8 cellular contexts compared by ENCODE assay signal in the genomic region with DNA sequence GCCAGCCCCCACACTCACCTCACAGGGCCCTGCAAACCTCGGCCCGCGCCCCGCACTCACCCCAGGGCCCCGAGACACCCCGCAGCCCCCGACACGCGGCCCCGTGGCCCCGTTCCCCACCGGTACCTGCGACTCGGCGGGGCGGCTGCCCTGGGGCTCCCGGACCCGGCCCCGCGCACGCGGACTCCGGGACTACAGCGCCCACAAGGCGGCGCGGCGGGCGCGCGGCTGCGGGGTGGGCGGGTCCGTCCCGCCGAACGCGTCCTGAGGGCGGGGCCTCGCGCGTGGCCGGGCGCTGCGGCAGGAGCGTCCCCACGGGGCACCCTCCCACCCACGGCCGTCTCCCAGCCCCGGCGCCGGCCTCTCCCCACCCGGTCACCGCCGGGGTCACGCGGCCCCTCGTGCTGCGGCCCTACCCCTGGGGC. TPM values are rescaled to one million over a fixed set of nuclear protein-coding genes. Genes with fewer than 3 reads are reported as not detected.
A peak's percentile ranks its signal among the peaks of the same experiment; 100 is the strongest.
DNase-seq lines count a peak whose midpoint lies in the region; ATAC-seq and TF ChIP-seq lines count a peak whose summit lies in the region.

TSS of gene SLC19A1 (minus strand) at position 199 of the 425 bp plus-strand sequence. CDS start 4,481 bp downstream, outside the sequence.

- H3K9ac ChIP-seq in muscle layer of colon (ENCODE audit: low read length) = no peak within 1 kb of the TSS

- peaks cover 30% of the 10 kb centered on the region for H3K4me1 Mint-ChIP-seq in stimulated activated memory B cell treated with anti-CD40 and anti-IgM and Interleukin-4, amounts not matched to agents 10 μg/mL and 1 μg/mL and 100 μg/mL, for 72 hours

- TF ChIP-seq EP300 in esophagus muscularis mucosa (IDR thresholded peaks at IDR 0.05) = no peak

- 0% methylated on average over 4 of the region's 59 CpGs for WGBS in esophagus muscularis mucosa

- H3K4me1 ChIP-seq in esophagus muscularis mucosa (peaks cover 12 to 25% (median 19%) of the 10 kb centered on the region in 4 donors), muscle layer of colon (ENCODE audit: insufficient read depth, low read length) (peaks cover 7% of the 10 kb centered on the region)

- H3K27ac ChIP-seq in esophagus muscularis mucosa (replicated peaks in 1 of 4) (peak within 1 kb of the TSS; percentile 61 to 78 (median 70)), muscle layer of colon (ENCODE audit: low read depth, low read length) (no peak within 1 kb of the TSS)

- intact Hi-C loops in esophagus muscularis mucosa (cut with DNase I) = no loop called here

- no peaks in the 10 kb centered on the region for H3K9me3 ChIP-seq in esophagus muscularis mucosa
- no peaks in the 10 kb centered on the region for H3K9me3 ChIP-seq in muscle layer of colon (ENCODE audit: low read length)

- H3K4me3 Mint-ChIP-seq in stimulated activated memory B cell treated with anti-CD40 and anti-IgM and Interleukin-4, amounts not matched to agents 10 μg/mL and 1 μg/mL and 100 μg/mL, for 72 hours = peak within 1 kb of the TSS; percentile 76

- no peaks in the 10 kb centered on the region for H3K9me3 Mint-ChIP-seq in stimulated activated memory B cell treated with anti-CD40 and anti-IgM and Interleukin-4, amounts not matched to agents 10 μg/mL and 1 μg/mL and 100 μg/mL, for 72 hours

- H3K27me3 ChIP-seq in esophagus muscularis mucosa (no peaks in the 10 kb centered on the region), muscle layer of colon (ENCODE audit: control insufficient read depth in 1 of 2, insufficient read depth in 2 of 2, low read length in 2 of 2) (no peaks in the 10 kb centered on the region)

- no peak for TF ChIP-seq POLR2A in esophagus muscularis mucosa (IDR thresholded peaks at IDR 0.05; ENCODE audit: low read depth)

- TF ChIP-seq CTCF in esophagus muscularis mucosa (IDR thresholded peaks at IDR 0.05) = peak; percentile 41 to 61 (median 59)

- peak within 1 kb of the TSS; percentile 72 for H3K27ac Mint-ChIP-seq in stimulated activated memory B cell treated with anti-CD40 and anti-IgM and Interleukin-4, amounts not matched to agents 10 μg/mL and 1 μg/mL and 100 μg/mL, for 72 hours

- H3K27me3 Mint-ChIP-seq in stimulated activated memory B cell treated with anti-CD40 and anti-IgM and Interleukin-4, amounts not matched to agents 10 μg/mL and 1 μg/mL and 100 μg/mL, for 72 hours = no peaks in the 10 kb centered on the region

- ATAC-seq in HG02884 (IDR thresholded peaks at IDR 0.05; ENCODE audit: unreplicated experiment) = peak; percentile 72
- peak; percentile 85 for ATAC-seq in stimulated activated memory B cell treated with anti-CD40 and anti-IgM and Interleukin-4, amounts not matched to agents 10 μg/mL and 1 μg/mL and 100 μg/mL, for 72 hours

- H3K36me3 Mint-ChIP-seq in stimulated activated memory B cell treated with anti-CD40 and anti-IgM and Interleukin-4, amounts not matched to agents 10 μg/mL and 1 μg/mL and 100 μg/mL, for 72 hours = no peaks in the 10 kb centered on the region

- H3K4me3 ChIP-seq in esophagus muscularis mucosa (peak within 1 kb of the TSS; percentile 73 to 92 (median 79)), muscle layer of colon (ENCODE audit: low read depth in 1 of 2, low read length in 2 of 2) (peak within 1 kb of the TSS; percentile 35 to 49)

- DNase-seq in NCI-H146 (lab: John Stamatoyannopoulos, UW) (peak; percentile 40), NCI-H146 treated with DMSO at 0.1 percent for 48 hours (lab: John Stamatoyannopoulos, UW; ENCODE audit: unreplicated experiment) (no peak), NOMO-1 treated with dmso at 0.1 percent for 144 hours (lab: John Stamatoyannopoulos, UW; ENCODE audit: unreplicated experiment) (peak; percentile 26), activated T-cell treated with anti-CD3 and anti-CD28 coated beads for 24 hours (ENCODE audit: low read depth) (peak; percentile 73), esophagus muscularis mucosa (ENCODE audit: extremely low spot score) (no peak)

- no peaks in the 10 kb centered on the region for H3K36me3 ChIP-seq in esophagus muscularis mucosa
- H3K36me3 ChIP-seq in muscle layer of colon (ENCODE audit: insufficient read depth, low read length) = no peaks in the 10 kb centered on the region

RNA-seq across cellular contexts. Expression of gene SLC19A1, which starts in this region (rescaled TPM):
- total RNA-seq in esophagus muscularis mucosa = 10 to 100 TPM in 1 of 4 donors, 1 to 10 TPM in 3; 2.8 to 10.0 (median 6.6) TPM

Comparison
In these comparisons a context has a peak if more than half of its experiments do, and no peak if none do; other contexts are left out.
1. DNase-seq: peak in NCI-H146 (single experiment), NOMO-1 treated with dmso at 0.1 percent for 144 hours (single experiment) and activated T-cell treated with anti-CD3 and anti-CD28 coated beads for 24 hours (single experiment); none in NCI-H146 treated with DMSO at 0.1 percent for 48 hours (single experiment) and esophagus muscularis mucosa (single experiment).